In the genomic region with DNA sequence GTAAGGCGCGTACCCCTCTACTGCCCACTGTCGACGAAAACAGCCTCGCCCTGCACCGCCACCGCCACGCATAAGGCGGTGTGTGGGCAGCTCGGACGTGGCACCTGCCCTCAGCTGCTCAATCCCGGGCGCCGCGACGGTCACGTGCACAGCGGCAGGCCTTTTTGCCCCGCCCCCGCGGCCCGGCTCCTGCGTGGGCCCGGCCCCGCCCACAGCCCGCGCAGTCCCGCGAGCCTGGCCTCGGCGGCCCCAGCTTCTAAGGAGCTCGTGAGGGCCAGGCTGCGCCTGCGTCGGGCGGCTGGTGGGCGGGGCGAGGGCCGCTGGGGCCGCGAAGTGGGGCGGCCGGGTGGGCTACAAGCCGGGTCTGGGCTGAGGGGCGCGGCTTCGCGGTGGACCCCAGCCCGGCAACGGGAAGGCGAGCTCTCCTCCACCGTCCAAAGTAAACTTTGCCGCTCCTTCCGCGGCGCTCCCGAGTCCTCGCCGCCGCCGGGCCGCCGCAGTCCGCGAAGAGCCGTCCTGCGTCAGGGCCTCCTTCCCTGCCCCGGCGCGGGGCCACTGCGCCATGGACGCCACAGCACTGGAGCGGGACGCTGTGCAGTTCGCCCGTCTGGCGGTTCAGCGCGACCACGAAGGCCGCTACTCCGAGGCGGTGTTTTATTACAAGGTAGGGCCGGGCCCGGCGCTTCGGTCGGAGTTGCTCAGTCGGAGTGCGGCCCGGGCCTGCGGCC, we compare ENCODE assay signal across 8 cellular contexts. TPM values are rescaled to one million over a fixed set of nuclear protein-coding genes. Genes with fewer than 3 reads are reported as not detected.
DNase-seq lines count a peak whose midpoint lies in the region; ATAC-seq and TF ChIP-seq lines count a peak whose summit lies in the region.

A gene (plus strand): TSS at position 313 of the 728 bp plus-strand sequence. CDS start 250 bp downstream, at position 563.

- H3K27ac ChIP-seq in HUES48 (ENCODE audit: low read depth, low read length) = peak within 1 kb of the TSS; percentile 90

- H3K27me3 ChIP-seq in HUES48 (ENCODE audit: control insufficient read depth, insufficient read depth, low read length) = no peaks in the 10 kb centered on the region

- H3K36me3 Mint-ChIP-seq in naive B cell = no peaks in the 10 kb centered on the region
- peaks cover 5% of the 10 kb centered on the region in 2 donors for H3K36me3 Mint-ChIP-seq in stimulated activated naive B cell treated with anti-CD40 and anti-IgM and Interleukin-4, amounts not matched to agents 10 μg/mL and 1 μg/mL and 100 μg/mL, for 72 hours

- H3K4me3 ChIP-seq in HUES48 (ENCODE audit: low read depth, low read length) (peak within 1 kb of the TSS; percentile 91), epithelial cell of proximal tubule (ENCODE audit: low read depth, low read length) (peak within 1 kb of the TSS; percentile 95)

- peak; percentile 77 for ATAC-seq in GM21367 (IDR thresholded peaks at IDR 0.05; ENCODE audit: unreplicated experiment)
- peak; percentile 86 to 88 for ATAC-seq in naive B cell (ENCODE audit: low read depth in 2 of 2)
- peak; percentile 90 to 93 for ATAC-seq in stimulated activated naive B cell treated with anti-CD40 and anti-IgM and Interleukin-4, amounts not matched to agents 10 μg/mL and 1 μg/mL and 100 μg/mL, for 72 hours (replicated peaks)

- peak within 1 kb of the TSS; percentile 89 to 98 (median 96) for H3K27ac Mint-ChIP-seq in naive B cell
- H3K27ac Mint-ChIP-seq in stimulated activated naive B cell treated with anti-CD40 and anti-IgM and Interleukin-4, amounts not matched to agents 10 μg/mL and 1 μg/mL and 100 μg/mL, for 72 hours = peak within 1 kb of the TSS; percentile 96

- H3K36me3 ChIP-seq in HUES48 (ENCODE audit: control insufficient read depth, insufficient read depth, low read length) = peaks cover 11% of the 10 kb centered on the region

- no peaks in the 10 kb centered on the region for H3K9me3 ChIP-seq in HUES48 (ENCODE audit: control insufficient read depth, insufficient read depth, low read length)

- no peaks in the 10 kb centered on the region for H3K27me3 Mint-ChIP-seq in naive B cell
- no peaks in the 10 kb centered on the region for H3K27me3 Mint-ChIP-seq in stimulated activated naive B cell treated with anti-CD40 and anti-IgM and Interleukin-4, amounts not matched to agents 10 μg/mL and 1 μg/mL and 100 μg/mL, for 72 hours

- peaks cover 4% of the 10 kb centered on the region; the same call in 1 of the 2 replicates for H3K4me1 ChIP-seq in HUES48 (ENCODE audit: control insufficient read depth, insufficient read depth, low read length)

- H3K9me3 Mint-ChIP-seq in naive B cell = no peaks in the 10 kb centered on the region
- no peaks in the 10 kb centered on the region for H3K9me3 Mint-ChIP-seq in stimulated activated naive B cell treated with anti-CD40 and anti-IgM and Interleukin-4, amounts not matched to agents 10 μg/mL and 1 μg/mL and 100 μg/mL, for 72 hours

- TF ChIP-seq CTCF in epithelial cell of proximal tubule (conservative IDR thresholded peaks at IDR 0.05; ENCODE audit: low read depth, low read length) = peak; percentile 49

- peak within 1 kb of the TSS; percentile 82 to 92 (median 90) for H3K4me3 Mint-ChIP-seq in naive B cell
- H3K4me3 Mint-ChIP-seq in stimulated activated naive B cell treated with anti-CD40 and anti-IgM and Interleukin-4, amounts not matched to agents 10 μg/mL and 1 μg/mL and 100 μg/mL, for 72 hours = peak within 1 kb of the TSS; percentile 86 to 93

- peak; percentile 98 for DNase-seq in CD1c-positive myeloid dendritic cell (ENCODE audit: extremely low spot score)
- DNase-seq in activated CD8-positive, alpha-beta memory T cell treated with anti-CD3 and anti-CD28 coated beads for 4 hours (ENCODE audit: low read depth in 2 of 2) = peak; percentile 86 to 88
- DNase-seq in epithelial cell of proximal tubule (ENCODE audit: low read depth) = peak; percentile 30
- peak; percentile 97 for DNase-seq in naive B cell
- DNase-seq in stimulated activated naive B cell treated with anti-CD40 and anti-IgM and Interleukin-4, amounts not matched to agents 10 μg/mL and 1 μg/mL and 100 μg/mL, for 72 hours = peak; percentile 96
- DNase-seq in DMS53 treated with DMSO at 0.1 percent for 48 hours (lab: John Stamatoyannopoulos, UW; ENCODE audit: unreplicated experiment) = no peak

- peaks cover 25 to 35% (median 25%) of the 10 kb centered on the region in 3 donors for H3K4me1 Mint-ChIP-seq in naive B cell
- H3K4me1 Mint-ChIP-seq in stimulated activated naive B cell treated with anti-CD40 and anti-IgM and Interleukin-4, amounts not matched to agents 10 μg/mL and 1 μg/mL and 100 μg/mL, for 72 hours = peaks cover 14 to 29% of the 10 kb centered on the region in 2 donors

- H3K9ac ChIP-seq in HUES48 (ENCODE audit: low read depth, low read length) = peak within 1 kb of the TSS; percentile 75

RNA-seq across cellular contexts. Expression of the gene that starts here (rescaled TPM):
- 16.1 and 19.2 TPM in 2 replicates for total RNA-seq in epithelial cell of proximal tubule
- polyA plus RNA-seq in naive B cell (ENCODE audit: low read depth in 6 of 6) = 10 to 100 TPM; 19.0 to 35.7 (median 21.1) TPM
